30 cellular contexts compared by ENCODE assay signal in genomic region chr14:89849931-89850330, GRCh38.
DNase-seq lines count a peak whose midpoint lies in the region; ATAC-seq and TF ChIP-seq lines count a peak whose summit lies in the region.
"Had no signal": no experiment of that assay in that cellular context is flagged by ENCODE, and none has a peak within 500 bp of the region (broad histone marks: within the 10 kb centered on the region; RNA-seq: fewer than 3 reads in every experiment).

No MANE protein-coding gene starts in this region.

- H3K4me1 ChIP-seq in adipocyte (ENCODE audit: control insufficient read depth, insufficient read depth, low read length) (peaks cover 34% of the 10 kb centered on the region), fibroblast of lung (ENCODE audit: control insufficient read depth, extremely low read depth, insufficient read depth, low read length) (peaks cover 4% of the 10 kb centered on the region), trophoblast cell (ENCODE audit: control insufficient read depth in 1 of 2, insufficient read depth in 2 of 2, low read length in 2 of 2) (peaks cover 0 to 3% of the 10 kb centered on the region in 2 experiments), SK-N-SH (ENCODE audit: control insufficient read depth in 1 of 2, insufficient read depth in 2 of 2, low read depth in 1 of 2, low read length in 1 of 2) (peaks cover 0 to 3% of the 10 kb centered on the region in 2 experiments; a peak in 2 of 4 replicates)
- H3K4me1 ChIP-seq: breast epithelium, left lung, psoas muscle, stomach had no signal

- H4K8ac ChIP-seq in trophoblast cell (ENCODE audit: low read depth, low read length) = no peak overlapping the region

- POLR2A ChIA-PET in SK-N-SH (lab: Yijun Ruan, JAX) = no interaction called here

- DNase-seq in H7 (peak; percentile 7), adipocyte (ENCODE audit: low read depth) (peak; percentile 70), fibroblast of lung (ENCODE audit: low read depth in 2 of 2) (peak; percentile 42 to 74), trophoblast cell (peak; percentile 28 to 66), ACHN (no peak), SK-N-SH (no peak)
- DNase-seq: activated CD4-positive, alpha-beta T cell treated with anti-CD3 and anti-CD28 coated beads for 1 hour; activated CD8-positive, alpha-beta T cell treated with anti-CD3 and anti-CD28 coated beads for 36 hours; activated effector memory CD4-positive, alpha-beta T cell treated with Interleukin-2 at 50 U/mL for 16 hours; activated naive CD8-positive, alpha-beta T cell treated with anti-CD3 and anti-CD28 coated beads, Interleukin-2, amount 10 ng/mL, durations not matched to agents 7 days and 5 days; AML-193; CD8-positive, alpha-beta T cell; GF-D8; immature natural killer cell; left lung; NCI-H1105 treated with DMSO at 0.1 percent for 48 hours; NCI-H2029 treated with DMSO at 0.1 percent for 48 hours; NCI-H446 treated with DMSO at 0.1 percent for 48 hours; nucleus accumbens; psoas muscle; SJCRH30; stomach; T-cell; tibial artery had no signal

- no peaks in the 10 kb centered on the region for H3K9me2 ChIP-seq in SK-N-SH

- H3K27me3 ChIP-seq in H7 (ENCODE audit: control insufficient read depth, insufficient read depth, low read length) (no peaks in the 10 kb centered on the region), adipocyte (replicated peaks; ENCODE audit: control insufficient read depth, insufficient read depth, low read length) (no peaks in the 10 kb centered on the region), fibroblast of lung (ENCODE audit: control insufficient read depth, insufficient read depth, low read length) (no peaks in the 10 kb centered on the region), trophoblast cell (ENCODE audit: insufficient read depth, low read length) (no peaks in the 10 kb centered on the region), SK-N-SH (ENCODE audit: insufficient read depth) (no peaks in the 10 kb centered on the region)
- H3K27me3 ChIP-seq: breast epithelium, esophagus muscularis mucosa, hepatocyte, left lung, SJCRH30, stomach, tibial artery had no signal

- H3K36me3 ChIP-seq in H7 (replicated peaks; ENCODE audit: control insufficient read depth, insufficient read depth, low read length) (no peaks in the 10 kb centered on the region; the same call in 1 of the 2 replicates), adipocyte (ENCODE audit: control insufficient read depth, insufficient read depth, low read length, severe bottlenecking) (no peaks in the 10 kb centered on the region), fibroblast of lung (ENCODE audit: control insufficient read depth, insufficient read depth, low read length) (no peaks in the 10 kb centered on the region), trophoblast cell (ENCODE audit: control insufficient read depth in 1 of 2, insufficient read depth in 2 of 2, low read length in 2 of 2) (no peaks in the 10 kb centered on the region), SK-N-SH (replicated peaks in 1 of 2; ENCODE audit: control insufficient read depth in 1 of 2, insufficient read depth in 2 of 2, low read length in 1 of 2) (no peaks in the 10 kb centered on the region)
- H3K36me3 ChIP-seq: breast epithelium, esophagus muscularis mucosa, left lung, SJCRH30, stomach, tibial artery had no signal

- no peak overlapping the region for H4K91ac ChIP-seq in trophoblast cell (ENCODE audit: low read depth, low read length)

- no peak for TF ChIP-seq RAD21 in SK-N-SH (IDR thresholded peaks at IDR 0.05; ENCODE audit: low read length)

- H2AFZ ChIP-seq in fibroblast of lung (ENCODE audit: low read length) (no peak overlapping the region), trophoblast cell (ENCODE audit: insufficient read depth, low read length, poor library complexity) (no peak overlapping the region), SK-N-SH (ENCODE audit: low read depth) (no peak overlapping the region)
- H2AFZ ChIP-seq: hepatocyte had no signal

- no CpG with 5 or more reads among the region's 1 CpG for WGBS in trophoblast cell (ENCODE audit: extremely low coverage, insufficient coverage, insufficient read length)
- 95% methylated on average over 1 of the region's 1 CpG for WGBS in SK-N-SH (ENCODE audit: low lambda C conversion rate)

- no peak overlapping the region for H4K12ac ChIP-seq in trophoblast cell (ENCODE audit: low read depth, low read length)

- H3K79me2 ChIP-seq in fibroblast of lung (ENCODE audit: control insufficient read depth, insufficient read depth, low read length) (no peaks in the 10 kb centered on the region), trophoblast cell (ENCODE audit: control insufficient read depth, insufficient read depth, low read length, poor library complexity) (no peaks in the 10 kb centered on the region), SK-N-SH (ENCODE audit: insufficient read depth) (no peaks in the 10 kb centered on the region)
- H3K79me2 ChIP-seq: hepatocyte had no signal

- H3K9ac ChIP-seq in adipocyte (ENCODE audit: low read length) (no peak overlapping the region), fibroblast of lung (ENCODE audit: insufficient read depth, low read length) (no peak overlapping the region), trophoblast cell (ENCODE audit: low read length) (no peak overlapping the region), SK-N-SH (no peak overlapping the region)

- no peak overlapping the region for H3K4me3 ChIP-seq in H7 (ENCODE audit: insufficient read depth, low read depth, low read length)
- H3K4me3 ChIP-seq in adipocyte (ENCODE audit: low read length) = no peak overlapping the region
- no peak overlapping the region for H3K4me3 ChIP-seq in fibroblast of lung (replicated peaks in 1 of 4; ENCODE audit: control extremely low read depth in 1 of 4, insufficient read depth in 1 of 4, low read depth in 3 of 4, low read length in 4 of 4)
- H3K4me3 ChIP-seq in trophoblast cell (ENCODE audit: low read depth, low read length) = no peak overlapping the region
- H3K4me3 ChIP-seq in SK-N-SH (ENCODE audit: low read depth in 2 of 2, low read length in 1 of 2) = no peak overlapping the region
- H3K4me3 ChIP-seq: breast epithelium, coronary artery, esophagus muscularis mucosa, hepatocyte, left lung, psoas muscle, SJCRH30, stomach, tibial artery had no signal

- TF ChIP-seq CTCF in fibroblast of lung (conservative IDR thresholded peaks at IDR 0.05 in 1 of 2, IDR thresholded peaks at IDR 0.05 in 1 of 2; ENCODE audit: low read depth in 1 of 2, low read length in 2 of 2) (no peak), SK-N-SH (IDR thresholded peaks at IDR 0.05) (no peak)

- H3K27ac ChIP-seq in fibroblast of lung (ENCODE audit: insufficient read depth, low read length) (no peak overlapping the region), trophoblast cell (ENCODE audit: low read depth, low read length) (no peak overlapping the region), SK-N-SH (ENCODE audit: low read depth in 2 of 2, low read length in 1 of 2) (no peak overlapping the region)
- H3K27ac ChIP-seq: breast epithelium, coronary artery, esophagus muscularis mucosa, hepatocyte, HL-60, left lung, psoas muscle, SJCRH30, stomach, tibial artery had no signal

- H4K20me1 ChIP-seq in fibroblast of lung (ENCODE audit: control insufficient read depth, extremely low read depth, insufficient read depth, low read length) = no peaks in the 10 kb centered on the region
- no peaks in the 10 kb centered on the region for H4K20me1 ChIP-seq in SK-N-SH (ENCODE audit: insufficient read depth)

- no peak for ATAC-seq in HG03469 (IDR thresholded peaks at IDR 0.05; ENCODE audit: unreplicated experiment)
- ATAC-seq: activated CD8-positive, alpha-beta T cell treated with anti-CD3 and anti-CD28 coated beads for 36 hours; CD8-positive, alpha-beta T cell; left lung; psoas muscle; T-cell had no signal

- H3K79me1 ChIP-seq in trophoblast cell (ENCODE audit: low read length) = no peaks in the 10 kb centered on the region

- in situ Hi-C loops in ACHN (cut with HindIII; ENCODE audit: low pct_ligation_motif_present, low pct_unique_long_range_greater_than_20kb, low sequenced_read_pairs) = no loop called here

- H2BK120ac ChIP-seq in trophoblast cell (ENCODE audit: insufficient read depth, low read length, poor library complexity) = no peak overlapping the region

- no peak overlapping the region for H2AK5ac ChIP-seq in trophoblast cell (ENCODE audit: low read length)

- no peak overlapping the region for H2BK12ac ChIP-seq in trophoblast cell (ENCODE audit: low read length)

- no peak overlapping the region for H3K4ac ChIP-seq in trophoblast cell (ENCODE audit: low read depth, low read length)

- no peak overlapping the region for H3K14ac ChIP-seq in trophoblast cell (ENCODE audit: low read length)

- H3K4me2 ChIP-seq in fibroblast of lung (ENCODE audit: extremely low read depth, insufficient read depth, low read length) (no peak overlapping the region), trophoblast cell (ENCODE audit: low read length) (no peak overlapping the region), SK-N-SH (no peak overlapping the region)
- H3K4me2 ChIP-seq: hepatocyte had no signal

- no peak for TF ChIP-seq EP300 in SK-N-SH (IDR thresholded peaks at IDR 0.05; ENCODE audit: borderline replicate concordance in 1 of 2, low read depth in 1 of 2, low read length in 1 of 2)

- H3K18ac ChIP-seq in trophoblast cell (ENCODE audit: low read length) = no peak overlapping the region

- H3K9me3 ChIP-seq in adipocyte (ENCODE audit: control insufficient read depth, low read length) (no peaks in the 10 kb centered on the region), fibroblast of lung (ENCODE audit: control insufficient read depth, insufficient read depth, low read depth, low read length) (no peaks in the 10 kb centered on the region), trophoblast cell (ENCODE audit: insufficient read depth, low read depth, low read length) (no peaks in the 10 kb centered on the region), SK-N-SH (no peaks in the 10 kb centered on the region)
- H3K9me3 ChIP-seq: breast epithelium, esophagus muscularis mucosa, psoas muscle, SJCRH30, stomach, tibial artery had no signal

- H2BK5ac ChIP-seq in trophoblast cell (ENCODE audit: low read depth, low read length, poor library complexity) = no peak overlapping the region

- H3F3A ChIP-seq in SK-N-SH (replicated peaks; ENCODE audit: insufficient read depth) = no peaks in the 10 kb centered on the region

- no peak overlapping the region for H3K23ac ChIP-seq in trophoblast cell (ENCODE audit: low read length)

- CTCF ChIA-PET in SK-N-SH (lab: Yijun Ruan, JAX) = no interaction called here

TF ChIP-seq in SK-N-SH, 30 proteins besides CTCF, POLR2A, EP300 and RAD21:
- no peak for TF ChIP-seq RFX5 (IDR thresholded peaks at IDR 0.05; ENCODE audit: low read length)
- no peak for TF ChIP-seq YY1 (IDR thresholded peaks at IDR 0.05; ENCODE audit: low read depth)
TF ChIP-seq in SK-N-SH: peak in this region for 0.

Comparison
In these comparisons a context has a peak if more than half of its experiments do, and no peak if none do; other contexts are left out.
1. DNase-seq: peak in H7 (single experiment), adipocyte (single experiment), fibroblast of lung (2 of 2) and trophoblast cell (2 of 2); none in ACHN (single experiment) and SK-N-SH (single experiment).